In the genomic region with DNA sequence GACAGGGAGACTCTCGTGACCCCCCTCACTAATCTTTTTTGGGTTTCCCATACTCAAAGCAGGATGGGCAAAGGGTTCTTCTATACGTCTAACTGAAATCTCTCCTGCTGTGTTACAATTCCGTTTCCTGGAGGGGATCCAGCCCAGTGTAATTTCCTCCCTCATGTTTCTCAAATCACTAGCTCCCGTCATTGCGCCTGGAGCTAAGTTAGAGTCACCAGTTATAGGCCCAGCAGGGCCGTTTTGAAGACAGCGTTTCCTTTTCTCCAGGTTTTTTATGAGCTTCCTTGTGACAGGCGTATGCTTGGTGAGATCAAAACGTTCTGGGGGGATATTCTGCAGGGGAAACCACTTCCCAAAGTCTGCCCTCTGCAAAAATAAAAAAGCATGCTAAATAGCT, we compare ENCODE assay signal across 20 cellular contexts. TPM values are rescaled to one million over a fixed set of nuclear protein-coding genes. Genes with fewer than 3 reads are reported as not detected.
DNase-seq lines count a peak whose midpoint lies in the region; ATAC-seq lines count a peak whose summit lies in the region.
"Had no signal": no experiment of that assay in that cellular context is flagged by ENCODE, and none has a peak within 500 bp of the region (broad histone marks: within the 10 kb centered on the region; RNA-seq: fewer than 3 reads in every experiment).

No MANE protein-coding gene starts in this region.

- in situ Hi-C loops in SK-MEL-5 (cut with HindIII; ENCODE audit: low pct_unique_long_range_greater_than_20kb, low sequenced_read_pairs) = no loop called here

- no peaks in the 10 kb centered on the region for H3K36me3 Mint-ChIP-seq in activated naive CD4-positive, alpha-beta T cell treated with anti-CD3 and anti-CD28 coated beads for 36 hours (ENCODE audit: low read depth)
- H3K36me3 Mint-ChIP-seq: CD14-positive monocyte, T-cell had no signal

- intact Hi-C loops in left colon (cut with DNase I, micrococcal nuclease) = no loop called here
- intact Hi-C loops in activated naive CD4-positive, alpha-beta T cell treated with anti-CD3 and anti-CD28 coated beads for 36 hours (cut with micrococcal nuclease) = no loop called here

- ATAC-seq in left colon (peak; percentile 50), esophagus mucosa (no peak)
- ATAC-seq: T-cell had no signal

- H3K4me1 Mint-ChIP-seq in activated naive CD4-positive, alpha-beta T cell treated with anti-CD3 and anti-CD28 coated beads for 36 hours (ENCODE audit: low read depth) = peaks cover 6% of the 10 kb centered on the region
- H3K4me1 Mint-ChIP-seq: CD14-positive monocyte, T-cell had no signal

- H3K9me3 Mint-ChIP-seq in activated naive CD4-positive, alpha-beta T cell treated with anti-CD3 and anti-CD28 coated beads for 36 hours = peaks cover 2% of the 10 kb centered on the region
- H3K9me3 Mint-ChIP-seq: H9 had no signal

- H3K4me3 Mint-ChIP-seq in activated naive CD4-positive, alpha-beta T cell treated with anti-CD3 and anti-CD28 coated beads for 36 hours = no peak overlapping the region
- H3K4me3 Mint-ChIP-seq: CD14-positive monocyte, H9, T-cell had no signal

- H3K27ac Mint-ChIP-seq in activated naive CD4-positive, alpha-beta T cell treated with anti-CD3 and anti-CD28 coated beads for 36 hours = no peak overlapping the region
- H3K27ac Mint-ChIP-seq: CD14-positive monocyte, H9, T-cell had no signal

- no peaks in the 10 kb centered on the region for H3K27me3 Mint-ChIP-seq in activated naive CD4-positive, alpha-beta T cell treated with anti-CD3 and anti-CD28 coated beads for 36 hours (ENCODE audit: low read depth)

- DNase-seq in ELR (ENCODE audit: low read depth) (peak; percentile 15), SK-MEL-5 (ENCODE audit: low read depth, low spot score) (peak; percentile 98), left colon (no peak), medulla oblongata (ENCODE audit: extremely low spot score) (no peak)
- DNase-seq in stimulated activated CD8-positive, alpha-beta memory T cell treated with anti-CD3 and anti-CD28 coated beads, Interleukin-4, amount 100 ng/mL, for 48 hours = no peak
- no peak for DNase-seq in activated naive CD4-positive, alpha-beta T cell treated with anti-CD3 and anti-CD28 coated beads for 36 hours
- DNase-seq: AML-193; DMS 273 treated with DMSO at 0.1 percent for 48 hours; H9; MM.1S; NCI-H1092 treated with DMSO at 0.1 percent for 48 hours; NCI-H146; NCI-H2171 treated with DMSO at 0.1 percent for 48 hours; NCI-H446; NK-92 treated with Interleukin-12 subunit alpha and Interleukin-12 subunit beta, amount 100 ng/mL, for 24 hours; Right ventricle myocardium superior; SK-N-SH; T-cell had no signal

- CTCF ChIA-PET in activated naive CD4-positive, alpha-beta T cell treated with anti-CD3 and anti-CD28 coated beads for 36 hours (lab: Charles Lee) = interaction anchor here (1.8 kb wide), 1 partner anchor 19 kb away, joined by 6 read pairs; no protein-coding TSS in a partner anchor

RNA-seq across cellular contexts. Expression of a gene that starts 53.0 kb away (rescaled TPM):
- total RNA-seq in SK-MEL-5 (2014; rRNA removed; shearing (Covaris generic)) = 12.7 and 13.2 TPM in 2 replicates
- polyA plus RNA-seq in SK-MEL-5 (2015; cell fraction: cytosol; rRNA removed) = 15.1 and 27.7 TPM in 2 replicates
- 10.1 and 11.3 TPM in 2 replicates for polyA plus RNA-seq in SK-MEL-5 (2015; cell fraction: nucleus; rRNA removed)
- 10 to 100 TPM; 18.7 to 38.3 TPM for total RNA-seq in left colon
- 1 to 10 TPM; 1.7 to 2.1 TPM for total RNA-seq in activated naive CD4-positive, alpha-beta T cell treated with anti-CD3 and anti-CD28 coated beads for 36 hours
- 18.5 TPM for total RNA-seq in esophagus mucosa
- polyA plus RNA-seq: CD14-positive monocyte had no signal

Comparison
In these comparisons a context has a peak if more than half of its experiments do, and no peak if none do; other contexts are left out.
1. DNase-seq: peak in ELR (single experiment) and SK-MEL-5 (single experiment); none in left colon (0 of 2), medulla oblongata (single experiment), stimulated activated CD8-positive, alpha-beta memory T cell treated with anti-CD3 and anti-CD28 coated beads, Interleukin-4, amount 100 ng/mL, for 48 hours (single experiment) and activated naive CD4-positive, alpha-beta T cell treated with anti-CD3 and anti-CD28 coated beads for 36 hours (single experiment).